In the genomic region with DNA sequence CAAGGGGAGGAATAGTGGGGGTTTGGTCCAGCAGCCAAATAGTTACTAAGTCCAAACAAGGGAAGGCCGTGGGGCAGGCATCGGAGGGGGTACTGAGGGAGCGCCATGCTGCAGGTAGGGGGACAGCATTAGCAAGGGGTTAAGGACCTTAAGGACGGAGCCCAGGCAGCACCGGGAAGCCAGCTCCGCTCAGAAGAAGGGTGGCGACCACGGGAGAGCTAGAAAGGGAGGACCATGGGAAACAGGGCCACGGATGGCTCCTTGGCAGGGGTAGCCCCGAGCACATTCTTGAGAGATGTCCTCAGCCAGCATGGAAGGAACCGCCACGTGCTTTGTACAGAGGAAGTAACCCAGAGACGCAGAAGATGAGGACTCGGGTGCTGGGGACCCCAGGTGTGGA, we compare ENCODE assay signal across 13 cellular contexts.
DNase-seq lines count a peak whose midpoint lies in the region; ATAC-seq and TF ChIP-seq lines count a peak whose summit lies in the region.
"Had no signal": no experiment of that assay in that cellular context is flagged by ENCODE, and none has a peak within 500 bp of the region (broad histone marks: within the 10 kb centered on the region; RNA-seq: fewer than 3 reads in every experiment).

No MANE protein-coding gene starts in this region.

- WGBS in prostate gland, result 63% methylated on average over 14 of the region's 14 CpGs

- H3K79me2 ChIP-seq in fibroblast of lung (ENCODE audit: control insufficient read depth, insufficient read depth, low read length), result peaks cover 92% of the 10 kb centered on the region

- H4K20me1 ChIP-seq in fibroblast of lung (ENCODE audit: control insufficient read depth, extremely low read depth, insufficient read depth, low read length), result peaks cover 3% of the 10 kb centered on the region

- H3K36me3 Mint-ChIP-seq in activated T-helper 17 cell treated with anti-CD3 and anti-CD28 coated beads, Interleukin-2, amount 50 U/mL, for 72 hours (ENCODE audit: low read depth), result peaks cover 2% of the 10 kb centered on the region
- no peaks in the 10 kb centered on the region for H3K36me3 Mint-ChIP-seq in glutamatergic neuron (ENCODE audit: unreplicated experiment)
- H3K36me3 Mint-ChIP-seq: naive thymus-derived CD4-positive, alpha-beta T cell had no signal

- no peaks in the 10 kb centered on the region for H3K9me3 ChIP-seq in fibroblast of lung (ENCODE audit: control insufficient read depth, insufficient read depth, low read depth, low read length)
- no peaks in the 10 kb centered on the region for H3K9me3 ChIP-seq in prostate gland

- TF ChIP-seq POLR2A in prostate gland (IDR thresholded peaks at IDR 0.05), result no peak

- no peaks in the 10 kb centered on the region for H3K4me1 Mint-ChIP-seq in activated T-helper 17 cell treated with anti-CD3 and anti-CD28 coated beads, Interleukin-2, amount 50 U/mL, for 72 hours
- H3K4me1 Mint-ChIP-seq in glutamatergic neuron (ENCODE audit: low read depth, unreplicated experiment), result peaks cover 18% of the 10 kb centered on the region
- H3K4me1 Mint-ChIP-seq: activated CD4-positive, alpha-beta T cell treated with anti-CD3 and anti-CD28 coated beads, Interleukin-2, amount 10 ng/mL, durations not matched to agents 7 days and 5 days had no signal

- H2AFZ ChIP-seq in fibroblast of lung (ENCODE audit: low read length), result no peak overlapping the region

- H3K9ac ChIP-seq in fibroblast of lung (ENCODE audit: insufficient read depth, low read length), result no peak overlapping the region

- no peaks in the 10 kb centered on the region for H3K9me3 Mint-ChIP-seq in activated T-helper 17 cell treated with anti-CD3 and anti-CD28 coated beads, Interleukin-2, amount 50 U/mL, for 72 hours
- H3K9me3 Mint-ChIP-seq in glutamatergic neuron (ENCODE audit: unreplicated experiment), result peaks cover 6% of the 10 kb centered on the region
- H3K9me3 Mint-ChIP-seq: activated CD4-positive, alpha-beta T cell treated with anti-CD3 and anti-CD28 coated beads, Interleukin-2, amount 10 ng/mL, durations not matched to agents 7 days and 5 days; naive thymus-derived CD4-positive, alpha-beta T cell had no signal

- TF ChIP-seq CTCF in fibroblast of lung (conservative IDR thresholded peaks at IDR 0.05 in 1 of 2, IDR thresholded peaks at IDR 0.05 in 1 of 2; ENCODE audit: low read depth in 1 of 2, low read length in 2 of 2), result no peak
- TF ChIP-seq CTCF in prostate gland (IDR thresholded peaks at IDR 0.05), result no peak
- TF ChIP-seq CTCF in glutamatergic neuron (IDR thresholded peaks at IDR 0.05; ENCODE audit: partially characterized antibody, unreplicated experiment), result no peak

- H3K27me3 ChIP-seq in fibroblast of lung (ENCODE audit: control insufficient read depth, insufficient read depth, low read length), result no peaks in the 10 kb centered on the region
- no peaks in the 10 kb centered on the region for H3K27me3 ChIP-seq in prostate gland (replicated peaks; ENCODE audit: insufficient read depth)
- H3K27me3 ChIP-seq: dorsolateral prefrontal cortex had no signal

- DNase-seq in AG08395 (ENCODE audit: low spot score), result peak; percentile 75
- DNase-seq in fibroblast of lung (ENCODE audit: low read depth in 2 of 2), result peak in 1 of 2 donors; percentile 59
- DNase-seq in prostate gland (ENCODE audit: low spot score), result no peak
- DNase-seq in glutamatergic neuron, result no peak
- DNase-seq in islet precursor cell, result no peak
- no peak for DNase-seq in NCI-H524 treated with DMSO at 0.1 percent for 48 hours (lab: John Stamatoyannopoulos, UW)
- DNase-seq in SW480 (ENCODE audit: low spot score), result no peak
- DNase-seq: activated CD4-positive, alpha-beta T cell treated with anti-CD3 and anti-CD28 coated beads, Interleukin-2, amount 10 ng/mL, durations not matched to agents 7 days and 5 days; activated gamma-delta T cell; dorsolateral prefrontal cortex; naive thymus-derived CD4-positive, alpha-beta T cell; NCI-H510A had no signal

- no peak overlapping the region for H3K4me3 Mint-ChIP-seq in activated T-helper 17 cell treated with anti-CD3 and anti-CD28 coated beads, Interleukin-2, amount 50 U/mL, for 72 hours
- no peak overlapping the region for H3K4me3 Mint-ChIP-seq in glutamatergic neuron (ENCODE audit: unreplicated experiment)
- H3K4me3 Mint-ChIP-seq: activated CD4-positive, alpha-beta T cell treated with anti-CD3 and anti-CD28 coated beads, Interleukin-2, amount 10 ng/mL, durations not matched to agents 7 days and 5 days; naive thymus-derived CD4-positive, alpha-beta T cell had no signal

- peak overlapping the region; percentile 92 for H3K27ac ChIP-seq in fibroblast of lung (ENCODE audit: insufficient read depth, low read length)
- peak overlapping the region; percentile 93 to 96 for H3K27ac ChIP-seq in prostate gland

- H3K36me3 ChIP-seq in fibroblast of lung (ENCODE audit: control insufficient read depth, insufficient read depth, low read length) (peaks cover 17% of the 10 kb centered on the region), prostate gland (no peaks in the 10 kb centered on the region)

- peak overlapping the region; percentile 41 for H3K27ac Mint-ChIP-seq in activated T-helper 17 cell treated with anti-CD3 and anti-CD28 coated beads, Interleukin-2, amount 50 U/mL, for 72 hours
- no peak overlapping the region for H3K27ac Mint-ChIP-seq in glutamatergic neuron (ENCODE audit: unreplicated experiment)
- H3K27ac Mint-ChIP-seq: activated CD4-positive, alpha-beta T cell treated with anti-CD3 and anti-CD28 coated beads, Interleukin-2, amount 10 ng/mL, durations not matched to agents 7 days and 5 days had no signal

- ATAC-seq in activated T-helper 17 cell treated with anti-CD3 and anti-CD28 coated beads, Interleukin-2, amount 50 U/mL, for 72 hours (replicated peaks), result no peak
- ATAC-seq: naive thymus-derived CD4-positive, alpha-beta T cell had no signal

- H3K4me3 ChIP-seq in fibroblast of lung (replicated peaks in 1 of 4; ENCODE audit: control extremely low read depth in 1 of 4, insufficient read depth in 1 of 4, low read depth in 3 of 4, low read length in 4 of 4) (no peak overlapping the region), prostate gland (no peak overlapping the region)
- H3K4me3 ChIP-seq: dorsolateral prefrontal cortex had no signal

- no peak overlapping the region for H3K4me2 ChIP-seq in fibroblast of lung (ENCODE audit: extremely low read depth, insufficient read depth, low read length)

- H3K4me1 ChIP-seq in fibroblast of lung (ENCODE audit: control insufficient read depth, extremely low read depth, insufficient read depth, low read length) (peaks cover 57% of the 10 kb centered on the region), prostate gland (replicated peaks) (peaks cover 44% of the 10 kb centered on the region)

- intact Hi-C loops in prostate gland (cut with DNase I), result no loop called here

- no peaks in the 10 kb centered on the region for H3K27me3 Mint-ChIP-seq in activated T-helper 17 cell treated with anti-CD3 and anti-CD28 coated beads, Interleukin-2, amount 50 U/mL, for 72 hours
- no peaks in the 10 kb centered on the region for H3K27me3 Mint-ChIP-seq in glutamatergic neuron (ENCODE audit: unreplicated experiment)
- H3K27me3 Mint-ChIP-seq: activated CD4-positive, alpha-beta T cell treated with anti-CD3 and anti-CD28 coated beads, Interleukin-2, amount 10 ng/mL, durations not matched to agents 7 days and 5 days; naive thymus-derived CD4-positive, alpha-beta T cell had no signal
